Comparison of ENCODE assay signal across 26 cellular contexts in genomic region chr6:85628353-85628752, GRCh38. TPM values are rescaled to one million over a fixed set of nuclear protein-coding genes. Genes with fewer than 3 reads are reported as not detected.
DNase-seq lines count a peak whose midpoint lies in the region; ATAC-seq and TF ChIP-seq lines count a peak whose summit lies in the region.
"Had no signal": no experiment of that assay in that cellular context is flagged by ENCODE, and none has a peak within 500 bp of the region (broad histone marks: within the 10 kb centered on the region; RNA-seq: fewer than 3 reads in every experiment).

No MANE protein-coding gene starts in this region.

- H3K4ac ChIP-seq in trophoblast cell (ENCODE audit: low read depth, low read length): peak overlapping the region; percentile 91

- H3K9me2 ChIP-seq in GM23338 (ENCODE audit: insufficient read depth) (no peaks in the 10 kb centered on the region), PC-9 (ENCODE audit: insufficient read depth) (no peaks in the 10 kb centered on the region)

- no CpG with 5 or more reads among the region's 1 CpG for WGBS in trophoblast cell (ENCODE audit: extremely low coverage, insufficient coverage, insufficient read length)

- no peak for TF ChIP-seq CTCF in GM23338 (conservative IDR thresholded peaks at IDR 0.05; ENCODE audit: low read depth in 2 of 2)
- no peak for TF ChIP-seq CTCF in PC-9 (conservative IDR thresholded peaks at IDR 0.05)
- no peak for TF ChIP-seq CTCF in chondrocyte (IDR thresholded peaks at IDR 0.05)

- H3K9me3 ChIP-seq in trophoblast cell (ENCODE audit: insufficient read depth, low read depth, low read length) (no peaks in the 10 kb centered on the region), PC-9 (ENCODE audit: insufficient read depth, low read depth) (no peaks in the 10 kb centered on the region)
- H3K9me3 ChIP-seq: BE2C, mucosa of descending colon, SJCRH30, upper lobe of right lung had no signal

- CTCF ChIA-PET in activated naive CD4-positive, alpha-beta T cell treated with anti-CD3 and anti-CD28 coated beads for 36 hours (lab: Charles Lee): no interaction called here
- CTCF ChIA-PET in PC-9 (lab: Charles Lee): no interaction called here

- no TSS peak for BruUV-seq in PC-9 (replicated peaks; lab: Mats Ljungman, UMichigan)

- peaks cover 37% of the 10 kb centered on the region; the same call in 1 of the 2 replicates for H3F3A ChIP-seq in GM23338 (replicated peaks; ENCODE audit: low read depth)
- 0 out of 2 replicates have a peak, but pooled peaks cover 12% of the 10 kb centered on the region for H3F3A ChIP-seq in PC-9 (ENCODE audit: insufficient read depth, low read depth)

- H3K18ac ChIP-seq in trophoblast cell (ENCODE audit: low read length): no peak overlapping the region

- H3K79me2 ChIP-seq in GM23338 (replicated peaks; ENCODE audit: insufficient read depth) (peaks cover 100% of the 10 kb centered on the region), trophoblast cell (ENCODE audit: control insufficient read depth, insufficient read depth, low read length, poor library complexity) (peaks cover 3% of the 10 kb centered on the region), PC-9 (ENCODE audit: low read depth) (peaks cover 93% of the 10 kb centered on the region)

- H2BK5ac ChIP-seq in trophoblast cell (ENCODE audit: low read depth, low read length, poor library complexity): no peak overlapping the region

- no peak overlapping the region for H2BK12ac ChIP-seq in trophoblast cell (ENCODE audit: low read length)

- H4K91ac ChIP-seq in trophoblast cell (ENCODE audit: low read depth, low read length): no peak overlapping the region

- no peak overlapping the region for H3K14ac ChIP-seq in trophoblast cell (ENCODE audit: low read length)

- H3K4me1 Mint-ChIP-seq in activated naive CD4-positive, alpha-beta T cell treated with anti-CD3 and anti-CD28 coated beads, Interleukin-2, amount 50 U/mL, for 24 hours: peaks cover 71% of the 10 kb centered on the region
- peaks cover 51% of the 10 kb centered on the region for H3K4me1 Mint-ChIP-seq in activated naive CD4-positive, alpha-beta T cell treated with anti-CD3 and anti-CD28 coated beads for 36 hours (ENCODE audit: low read depth)
- H3K4me1 Mint-ChIP-seq in GM23338 (peaks cover 27% of the 10 kb centered on the region), chondrocyte (ENCODE audit: low read depth) (peaks cover 33% of the 10 kb centered on the region)
- peaks cover 61% of the 10 kb centered on the region for H3K4me1 Mint-ChIP-seq in activated naive CD8-positive, alpha-beta T cell treated with anti-CD3 and anti-CD28 coated beads for 36 hours

- no peak overlapping the region for H2BK120ac ChIP-seq in trophoblast cell (ENCODE audit: insufficient read depth, low read length, poor library complexity)

- H2AFZ ChIP-seq in GM23338 (no peak overlapping the region), trophoblast cell (ENCODE audit: insufficient read depth, low read length, poor library complexity) (no peak overlapping the region), PC-9 (no peak overlapping the region)

- peak overlapping the region; percentile 61 for H3K27ac Mint-ChIP-seq in activated naive CD4-positive, alpha-beta T cell treated with anti-CD3 and anti-CD28 coated beads, Interleukin-2, amount 50 U/mL, for 24 hours
- no peak overlapping the region for H3K27ac Mint-ChIP-seq in activated naive CD4-positive, alpha-beta T cell treated with anti-CD3 and anti-CD28 coated beads for 36 hours
- H3K27ac Mint-ChIP-seq in GM23338: no peak overlapping the region
- peak overlapping the region; percentile 31 for H3K27ac Mint-ChIP-seq in activated naive CD8-positive, alpha-beta T cell treated with anti-CD3 and anti-CD28 coated beads for 36 hours
- H3K27ac Mint-ChIP-seq in chondrocyte (ENCODE audit: unreplicated experiment): no peak overlapping the region
- H3K27ac Mint-ChIP-seq: activated CD8-positive, alpha-beta memory T cell treated with anti-CD3 and anti-CD28 coated beads, Interleukin-2, amount 10 ng/mL, durations not matched to agents 7 days and 5 days had no signal

- H3K27ac ChIP-seq in GM23338 (ENCODE audit: low read depth) (0 out of 2 replicates have a peak overlapping the region, but pooled peaks have one; percentile 13), trophoblast cell (ENCODE audit: low read depth, low read length) (no peak overlapping the region), PC-9 (no peak overlapping the region)
- H3K27ac ChIP-seq: coronary artery, foreskin keratinocyte, SJCRH30, upper lobe of right lung had no signal

- H4K12ac ChIP-seq in trophoblast cell (ENCODE audit: low read depth, low read length): no peak overlapping the region

- no peak overlapping the region for H3K4me3 Mint-ChIP-seq in activated naive CD4-positive, alpha-beta T cell treated with anti-CD3 and anti-CD28 coated beads, Interleukin-2, amount 50 U/mL, for 24 hours
- no peak overlapping the region for H3K4me3 Mint-ChIP-seq in activated naive CD4-positive, alpha-beta T cell treated with anti-CD3 and anti-CD28 coated beads for 36 hours
- no peak overlapping the region for H3K4me3 Mint-ChIP-seq in GM23338
- no peak overlapping the region for H3K4me3 Mint-ChIP-seq in activated naive CD8-positive, alpha-beta T cell treated with anti-CD3 and anti-CD28 coated beads for 36 hours
- no peak overlapping the region for H3K4me3 Mint-ChIP-seq in chondrocyte (ENCODE audit: unreplicated experiment)
- H3K4me3 Mint-ChIP-seq: activated CD8-positive, alpha-beta memory T cell treated with anti-CD3 and anti-CD28 coated beads, Interleukin-2, amount 10 ng/mL, durations not matched to agents 7 days and 5 days; T-cell had no signal

- H3K36me3 Mint-ChIP-seq in activated naive CD4-positive, alpha-beta T cell treated with anti-CD3 and anti-CD28 coated beads, Interleukin-2, amount 50 U/mL, for 24 hours: peaks cover 39% of the 10 kb centered on the region
- H3K36me3 Mint-ChIP-seq in activated naive CD4-positive, alpha-beta T cell treated with anti-CD3 and anti-CD28 coated beads for 36 hours (ENCODE audit: low read depth): peaks cover 71% of the 10 kb centered on the region
- peaks cover 98% of the 10 kb centered on the region for H3K36me3 Mint-ChIP-seq in GM23338 (ENCODE audit: low read depth)
- H3K36me3 Mint-ChIP-seq in activated naive CD8-positive, alpha-beta T cell treated with anti-CD3 and anti-CD28 coated beads for 36 hours: peaks cover 76% of the 10 kb centered on the region
- peaks cover 29% of the 10 kb centered on the region for H3K36me3 Mint-ChIP-seq in chondrocyte (ENCODE audit: low read depth)

- H4K20me1 ChIP-seq in GM23338 (replicated peaks; ENCODE audit: insufficient read depth) (peaks cover 83% of the 10 kb centered on the region), PC-9 (ENCODE audit: insufficient read depth) (peaks cover 84% of the 10 kb centered on the region)

- no peak overlapping the region for H3K9ac ChIP-seq in trophoblast cell (ENCODE audit: low read length)

- H3K4me1 ChIP-seq in GM23338 (ENCODE audit: insufficient read depth) (peaks cover 19% of the 10 kb centered on the region), trophoblast cell (ENCODE audit: control insufficient read depth in 1 of 2, insufficient read depth in 2 of 2, low read length in 2 of 2) (no peaks in the 10 kb centered on the region), PC-9 (replicated peaks; ENCODE audit: insufficient read depth) (no peaks in the 10 kb centered on the region)
- H3K4me1 ChIP-seq: foreskin keratinocyte, SJCRH30 had no signal

- POLR2A ChIA-PET in PC-9 (lab: Charles Lee; ENCODE audit: unreplicated experiment): no interaction called here

- no peak overlapping the region for H2AK5ac ChIP-seq in trophoblast cell (ENCODE audit: low read length)

- DNase-seq in activated naive CD4-positive, alpha-beta T cell treated with anti-CD3 and anti-CD28 coated beads for 36 hours: no peak
- DNase-seq in GM23338 (ENCODE audit: low spot score) (no peak), trophoblast cell (no peak), NCI-H226 (no peak), PC-9 (no peak), chondrocyte (ENCODE audit: low spot score) (no peak)
- DNase-seq in activated naive CD8-positive, alpha-beta T cell treated with anti-CD3 and anti-CD28 coated beads for 36 hours: no peak
- DNase-seq: activated CD4-positive, alpha-beta T cell treated with anti-CD3 and anti-CD28 coated beads for 1 hour; activated CD8-positive, alpha-beta memory T cell treated with anti-CD3 and anti-CD28 coated beads, Interleukin-2, amount 10 ng/mL, durations not matched to agents 7 days and 5 days; activated effector memory CD4-positive, alpha-beta T cell treated with Interleukin-2 at 50 U/mL for 16 hours; amniotic stem cell; BE2C; COR-L47; effector memory CD8-positive, alpha-beta T cell; foreskin keratinocyte; mucosa of descending colon; NCI-H1048; NCI-H187; NCI-H526; SJCRH30; T-cell; upper lobe of right lung had no signal

- no peaks in the 10 kb centered on the region for H3K27me3 Mint-ChIP-seq in activated naive CD4-positive, alpha-beta T cell treated with anti-CD3 and anti-CD28 coated beads, Interleukin-2, amount 50 U/mL, for 24 hours
- no peaks in the 10 kb centered on the region for H3K27me3 Mint-ChIP-seq in activated naive CD4-positive, alpha-beta T cell treated with anti-CD3 and anti-CD28 coated beads for 36 hours (ENCODE audit: low read depth)
- H3K27me3 Mint-ChIP-seq in GM23338 (ENCODE audit: insufficient read depth, low read depth, poor library complexity) (peaks cover 10% of the 10 kb centered on the region), chondrocyte (ENCODE audit: low read depth) (no peaks in the 10 kb centered on the region)
- no peaks in the 10 kb centered on the region for H3K27me3 Mint-ChIP-seq in activated naive CD8-positive, alpha-beta T cell treated with anti-CD3 and anti-CD28 coated beads for 36 hours
- H3K27me3 Mint-ChIP-seq: activated CD8-positive, alpha-beta memory T cell treated with anti-CD3 and anti-CD28 coated beads, Interleukin-2, amount 10 ng/mL, durations not matched to agents 7 days and 5 days; effector memory CD8-positive, alpha-beta T cell; T-cell had no signal

- H3K4me3 ChIP-seq in GM23338: no peak overlapping the region
- no peak overlapping the region for H3K4me3 ChIP-seq in trophoblast cell (ENCODE audit: low read depth, low read length)
- no peak overlapping the region for H3K4me3 ChIP-seq in PC-9
- H3K4me3 ChIP-seq: coronary artery, GM12878, mucosa of descending colon, SJCRH30, upper lobe of right lung had no signal

- H4K8ac ChIP-seq in trophoblast cell (ENCODE audit: low read depth, low read length): no peak overlapping the region

- intact Hi-C loops in activated naive CD4-positive, alpha-beta T cell treated with anti-CD3 and anti-CD28 coated beads for 36 hours (cut with micrococcal nuclease): no loop called here
- intact Hi-C loops in PC-9 (cut with micrococcal nuclease; ENCODE audit: unreplicated experiment): no loop called here

- H3K27me3 ChIP-seq in GM23338 (ENCODE audit: insufficient read depth): no peaks in the 10 kb centered on the region
- no peaks in the 10 kb centered on the region for H3K27me3 ChIP-seq in trophoblast cell (ENCODE audit: insufficient read depth, low read length)
- no peaks in the 10 kb centered on the region for H3K27me3 ChIP-seq in PC-9 (ENCODE audit: insufficient read depth, low read depth)
- H3K27me3 ChIP-seq: BE2C, foreskin keratinocyte, SJCRH30, upper lobe of right lung had no signal

- H3K9me3 Mint-ChIP-seq in activated naive CD4-positive, alpha-beta T cell treated with anti-CD3 and anti-CD28 coated beads, Interleukin-2, amount 50 U/mL, for 24 hours: no peaks in the 10 kb centered on the region
- H3K9me3 Mint-ChIP-seq in activated naive CD4-positive, alpha-beta T cell treated with anti-CD3 and anti-CD28 coated beads for 36 hours: no peaks in the 10 kb centered on the region
- H3K9me3 Mint-ChIP-seq in GM23338: no peaks in the 10 kb centered on the region
- H3K9me3 Mint-ChIP-seq in activated naive CD8-positive, alpha-beta T cell treated with anti-CD3 and anti-CD28 coated beads for 36 hours: no peaks in the 10 kb centered on the region
- no peaks in the 10 kb centered on the region for H3K9me3 Mint-ChIP-seq in chondrocyte (ENCODE audit: low read depth)
- H3K9me3 Mint-ChIP-seq: effector memory CD8-positive, alpha-beta T cell; T-cell had no signal

- H3K23ac ChIP-seq in trophoblast cell (ENCODE audit: low read length): no peak overlapping the region

- no peak for ATAC-seq in GM23338
- ATAC-seq: activated CD8-positive, alpha-beta memory T cell treated with anti-CD3 and anti-CD28 coated beads, Interleukin-2, amount 10 ng/mL, durations not matched to agents 7 days and 5 days; effector memory CD8-positive, alpha-beta T cell; esophagus mucosa; foreskin keratinocyte; GM12878; mucosa of descending colon; T-cell; upper lobe of right lung had no signal

- H3K4me2 ChIP-seq in GM23338: no peak overlapping the region
- no peak overlapping the region for H3K4me2 ChIP-seq in trophoblast cell (ENCODE audit: low read length)
- H3K4me2 ChIP-seq in PC-9: no peak overlapping the region

- H3K36me3 ChIP-seq in GM23338 (ENCODE audit: insufficient read depth) (peaks cover 67% of the 10 kb centered on the region), trophoblast cell (ENCODE audit: control insufficient read depth in 1 of 2, insufficient read depth in 2 of 2, low read length in 2 of 2) (peaks cover 25 to 36% of the 10 kb centered on the region in 2 experiments), PC-9 (ENCODE audit: low read depth) (peaks cover 9% of the 10 kb centered on the region)

- H3K79me1 ChIP-seq in trophoblast cell (ENCODE audit: low read length): no peaks in the 10 kb centered on the region

RNA-seq across cellular contexts. Expression of gene SYNCRIP, which starts 14.3 kb away (rescaled TPM):
- total RNA-seq in activated naive CD4-positive, alpha-beta T cell treated with anti-CD3 and anti-CD28 coated beads for 36 hours: 100 to 1,000 TPM; 106 to 109 TPM
- total RNA-seq in GM23338 (2014; rRNA removed; shearing (Covaris generic)): 163 and 169 TPM in 2 replicates
- polyA plus RNA-seq in GM23338 (2016; fragmentation: Nextera tagmentation; extraction: Ambion mirVana): 149 and 164 TPM in 2 replicates
- 100 to 1,000 TPM; 271 to 278 TPM for total RNA-seq in activated naive CD8-positive, alpha-beta T cell treated with anti-CD3 and anti-CD28 coated beads for 36 hours
- polyA plus RNA-seq in trophoblast cell (2013): 118 and 119 TPM in 2 replicates
- total RNA-seq in PC-9 (2021): 73.7 and 103 TPM in 2 replicates
- total RNA-seq in chondrocyte: 87.4 to 116 TPM (median 90.5 TPM) in 3 replicates

RNA-seq across cellular contexts. Expression of gene SNX14, which starts 34.7 kb away (rescaled TPM):
- total RNA-seq in activated naive CD4-positive, alpha-beta T cell treated with anti-CD3 and anti-CD28 coated beads for 36 hours: 10 to 100 TPM; 18.8 to 22.6 TPM
- 32.0 and 39.4 TPM in 2 replicates for total RNA-seq in GM23338 (2014; rRNA removed; shearing (Covaris generic))
- polyA plus RNA-seq in GM23338 (2016; fragmentation: Nextera tagmentation; extraction: Ambion mirVana): 19.9 and 23.1 TPM in 2 replicates
- 10 to 100 TPM; 50.0 to 52.8 TPM for total RNA-seq in activated naive CD8-positive, alpha-beta T cell treated with anti-CD3 and anti-CD28 coated beads for 36 hours
- 67.9 and 69.8 TPM in 2 replicates for polyA plus RNA-seq in trophoblast cell (2013)
- 92.0 and 99.1 TPM in 2 replicates for total RNA-seq in PC-9 (2021)
- total RNA-seq in chondrocyte: 70.8 to 79.7 TPM (median 77.2 TPM) in 3 replicates

Comparison
In these comparisons a context has a peak if more than half of its experiments do, and no peak if none do; other contexts are left out.
1. H3K27ac Mint-ChIP-seq: peak in activated naive CD4-positive, alpha-beta T cell treated with anti-CD3 and anti-CD28 coated beads, Interleukin-2, amount 50 U/mL, for 24 hours (single experiment) and activated naive CD8-positive, alpha-beta T cell treated with anti-CD3 and anti-CD28 coated beads for 36 hours (single experiment); none in activated naive CD4-positive, alpha-beta T cell treated with anti-CD3 and anti-CD28 coated beads for 36 hours (single experiment), GM23338 (single experiment) and chondrocyte (single experiment).